In the genomic region with DNA sequence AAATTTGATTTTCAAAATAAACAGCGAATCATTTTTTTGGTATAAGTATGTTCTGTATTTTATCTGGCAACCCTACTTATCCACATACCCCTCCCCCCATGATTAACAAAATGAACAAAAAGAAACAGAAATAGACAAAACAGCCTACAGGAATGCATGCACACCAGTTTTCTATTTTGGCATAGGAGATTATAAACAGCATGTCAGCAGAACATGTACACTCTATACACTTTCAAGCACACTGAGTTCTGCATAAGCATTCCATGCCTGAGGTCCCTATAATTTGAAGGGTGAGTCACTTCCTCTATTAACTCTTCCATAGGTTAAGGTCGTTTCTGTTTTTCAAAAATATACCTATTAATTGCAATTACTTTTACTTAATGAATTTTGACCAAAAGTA, we compare ENCODE assay signal across 21 cellular contexts.
DNase-seq lines count a peak whose midpoint lies in the region; ATAC-seq, FAIRE-seq and TF ChIP-seq lines count a peak whose summit lies in the region.
"Had no signal": no experiment of that assay in that cellular context is flagged by ENCODE, and none has a peak within 500 bp of the region (broad histone marks: within the 10 kb centered on the region; RNA-seq: fewer than 3 reads in every experiment).

No MANE protein-coding gene starts in this region.

- no peak for ATAC-seq in HG02610 (IDR thresholded peaks at IDR 0.05; ENCODE audit: unreplicated experiment)
- ATAC-seq in HG02623 (IDR thresholded peaks at IDR 0.05; ENCODE audit: unreplicated experiment): no peak
- ATAC-seq: activated naive CD8-positive, alpha-beta T cell treated with anti-CD3 and anti-CD28 coated beads, Interleukin-2, amount 50 U/mL, for 24 hours; mucosa of descending colon; psoas muscle had no signal

- DNase-seq in HCEC 1CT: peak; percentile 1
- no peak for DNase-seq in RCC 7860 (ENCODE audit: low spot score)
- DNase-seq in choroid plexus epithelial cell (ENCODE audit: low read depth): peak; percentile 53
- DNase-seq in retinal pigment epithelial cell (ENCODE audit: low read depth): peak; percentile 2
- no peak for DNase-seq in NCI-H1930 (lab: John Stamatoyannopoulos, UW)
- DNase-seq in activated CD4-positive, alpha-beta T cell treated with anti-CD3 and anti-CD28 coated beads, Interleukin-2, amount 50 U/mL, for 48 hours: no peak
- DNase-seq: activated effector memory CD4-positive, alpha-beta T cell treated with Interleukin-2 at 50 U/mL for 16 hours; activated naive CD8-positive, alpha-beta T cell treated with anti-CD3 and anti-CD28 coated beads, Interleukin-2, amount 50 U/mL, for 24 hours; CD4-positive, CD25-positive, alpha-beta regulatory T cell; dorsolateral prefrontal cortex; erythroblast; glutamatergic neuron; left ventricle myocardium inferior; mucosa of descending colon; NCI-H1417 treated with DMSO at 0.1 percent for 48 hours; NCI-H69; psoas muscle; stimulated activated CD4-positive, alpha-beta T cell treated with anti-CD3 and anti-CD28 coated beads, Interleukin-12 subunit alpha, Interleukin-12 subunit beta, amount 100 ng/mL, for 4 hours had no signal

- H3K4me3 ChIP-seq in choroid plexus epithelial cell (ENCODE audit: low read depth, low read length) (no peak overlapping the region), retinal pigment epithelial cell (ENCODE audit: low read length) (no peak overlapping the region)
- H3K4me3 ChIP-seq: cardiac muscle cell, dorsolateral prefrontal cortex, left ventricle myocardium inferior, mucosa of descending colon, psoas muscle had no signal

- FAIRE-seq in RCC 7860 (lab: Jason Lieb, UNC): peak; percentile 30

- no peak for TF ChIP-seq CTCF in choroid plexus epithelial cell (conservative IDR thresholded peaks at IDR 0.05; ENCODE audit: low read depth, low read length)
- no peak for TF ChIP-seq CTCF in retinal pigment epithelial cell (conservative IDR thresholded peaks at IDR 0.05; ENCODE audit: low read depth, low read length)

Comparison
In these comparisons a context has a peak if more than half of its experiments do, and no peak if none do; other contexts are left out.
1. DNase-seq: peak in HCEC 1CT (single experiment), choroid plexus epithelial cell (single experiment) and retinal pigment epithelial cell (single experiment); none in RCC 7860 (single experiment), NCI-H1930 (0 of 2) and activated CD4-positive, alpha-beta T cell treated with anti-CD3 and anti-CD28 coated beads, Interleukin-2, amount 50 U/mL, for 48 hours (0 of 2).